ENCODE assay signal across 8 cellular contexts in the genomic region with DNA sequence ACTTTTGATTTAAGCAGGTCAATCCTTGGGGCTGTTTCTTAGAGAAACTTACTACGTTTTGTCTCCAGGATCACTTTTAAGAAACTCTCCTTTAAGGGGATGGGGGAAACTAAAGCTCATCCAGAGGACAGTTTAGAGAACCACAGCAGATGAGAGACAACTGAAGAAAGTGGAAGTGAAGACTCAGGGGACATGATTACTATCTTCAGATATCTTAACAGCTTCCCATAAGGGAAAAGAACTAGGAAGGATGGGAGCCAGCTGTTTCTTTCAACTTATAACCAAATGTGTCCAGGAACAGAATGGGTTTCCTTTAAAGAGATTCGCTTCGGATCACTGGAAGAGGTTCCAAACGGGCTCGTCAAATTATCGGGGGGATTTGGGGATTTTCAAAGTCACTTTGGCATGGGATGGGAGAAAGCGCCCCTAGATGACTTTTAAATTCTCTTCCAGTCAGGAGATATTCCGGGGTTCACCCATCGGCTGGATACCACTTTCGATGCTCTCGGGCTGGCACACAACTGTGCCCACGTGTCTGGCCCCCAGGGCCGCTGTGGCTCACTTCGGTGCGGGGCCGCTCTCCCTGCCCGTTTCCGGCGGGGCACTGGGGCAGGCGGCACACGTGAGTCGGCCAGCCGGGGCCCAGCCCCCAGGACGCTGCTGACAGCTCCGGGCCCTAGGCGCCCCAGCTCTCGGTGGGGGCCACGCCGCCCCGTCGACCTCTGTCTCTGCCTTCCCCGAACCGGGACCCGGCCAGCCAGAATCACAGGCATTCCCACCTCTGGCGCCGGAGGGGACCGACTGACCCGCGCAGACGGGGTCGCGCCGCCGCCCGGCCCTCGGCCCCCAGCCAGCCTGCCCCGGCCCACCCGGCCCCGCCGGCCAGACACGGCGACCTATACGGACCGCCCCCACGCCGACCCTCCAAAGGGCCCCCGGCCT. TPM values are rescaled to one million over a fixed set of nuclear protein-coding genes. Genes with fewer than 3 reads are reported as not detected.
DNase-seq lines count a peak whose midpoint lies in the region; ATAC-seq and TF ChIP-seq lines count a peak whose summit lies in the region.

No MANE protein-coding gene starts in this region.

- H3K27ac ChIP-seq in 22Rv1 = peak overlapping the region; percentile 91
- H3K27ac ChIP-seq in suprapubic skin = peak overlapping the region; percentile 92

- H3K27me3 Mint-ChIP-seq in activated T-cell treated with anti-CD3 and anti-CD28 coated beads, Interleukin-2, amount 50 U/mL, for 72 hours (ENCODE audit: low read depth) = peaks cover 5% of the 10 kb centered on the region
- peaks cover 0 to 4% of the 10 kb centered on the region in 2 donors for H3K27me3 Mint-ChIP-seq in natural killer cell treated with Interleukin-12 subunit alpha and Interleukin-12 subunit beta and Interleukin-15 and Interleukin-18, amount 100 ng/mL, for 72 hours

- peak; percentile 58 for ATAC-seq in HG02981 (IDR thresholded peaks at IDR 0.05; ENCODE audit: unreplicated experiment)
- ATAC-seq in activated T-cell treated with anti-CD3 and anti-CD28 coated beads, Interleukin-2, amount 50 U/mL, for 72 hours (replicated peaks in 1 of 2) = peak; percentile 71 to 74
- peak; percentile 77 to 80 for ATAC-seq in natural killer cell treated with Interleukin-12 subunit alpha and Interleukin-12 subunit beta and Interleukin-15 and Interleukin-18, amount 100 ng/mL, for 72 hours

- H3K9ac ChIP-seq in NT2/D1 (ENCODE audit: insufficient read length, low read depth) = peak overlapping the region; percentile 80

- H3K4me1 ChIP-seq in NT2/D1 (ENCODE audit: insufficient read depth, insufficient read length) (peaks cover 5% of the 10 kb centered on the region), suprapubic skin (peaks cover 23% of the 10 kb centered on the region)

- H3K4me3 ChIP-seq in NT2/D1 (ENCODE audit: insufficient read length, low read depth) (peak overlapping the region; percentile 65), fibroblast of mammary gland (ENCODE audit: control insufficient read depth, low read depth, low read length) (peak overlapping the region; percentile 50), suprapubic skin (peak overlapping the region; percentile 76)

- no peaks in the 10 kb centered on the region for H3K9me3 Mint-ChIP-seq in activated T-cell treated with anti-CD3 and anti-CD28 coated beads, Interleukin-2, amount 50 U/mL, for 72 hours
- no peaks in the 10 kb centered on the region for H3K9me3 Mint-ChIP-seq in natural killer cell treated with Interleukin-12 subunit alpha and Interleukin-12 subunit beta and Interleukin-15 and Interleukin-18, amount 100 ng/mL, for 72 hours

- peak overlapping the region; percentile 77 to 83 for H3K4me3 Mint-ChIP-seq in activated T-cell treated with anti-CD3 and anti-CD28 coated beads, Interleukin-2, amount 50 U/mL, for 72 hours
- H3K4me3 Mint-ChIP-seq in natural killer cell treated with Interleukin-12 subunit alpha and Interleukin-12 subunit beta and Interleukin-15 and Interleukin-18, amount 100 ng/mL, for 72 hours = peak overlapping the region; percentile 91

- in situ Hi-C loops in GM13977 (cut with MboI; ENCODE audit: low pct_unique_long_range_greater_than_20kb, low sequenced_read_pairs, unreplicated experiment) = no loop called here

- no peak for TF ChIP-seq CTCF in 22Rv1 (IDR thresholded peaks at IDR 0.05)
- TF ChIP-seq CTCF in GM13977 (IDR thresholded peaks at IDR 0.05; ENCODE audit: extremely low read depth, insufficient read depth, missing control alignments) = no peak
- TF ChIP-seq CTCF in fibroblast of mammary gland (conservative IDR thresholded peaks at IDR 0.05; ENCODE audit: control insufficient read depth, insufficient read depth, low read depth, low read length) = no peak
- TF ChIP-seq CTCF in suprapubic skin (IDR thresholded peaks at IDR 0.05) = no peak

- H3K36me3 Mint-ChIP-seq in activated T-cell treated with anti-CD3 and anti-CD28 coated beads, Interleukin-2, amount 50 U/mL, for 72 hours (ENCODE audit: insufficient read depth in 2 of 2) = peaks cover 0 to 2% of the 10 kb centered on the region in 2 donors
- no peaks in the 10 kb centered on the region for H3K36me3 Mint-ChIP-seq in natural killer cell treated with Interleukin-12 subunit alpha and Interleukin-12 subunit beta and Interleukin-15 and Interleukin-18, amount 100 ng/mL, for 72 hours

- 8% methylated on average over 12 of the region's 57 CpGs for WGBS in suprapubic skin

- no peaks in the 10 kb centered on the region for H3K36me3 ChIP-seq in NT2/D1 (ENCODE audit: insufficient read depth, insufficient read length, low read length)
- no peaks in the 10 kb centered on the region for H3K36me3 ChIP-seq in suprapubic skin

- peaks cover 23% of the 10 kb centered on the region for H3K4me1 Mint-ChIP-seq in activated T-cell treated with anti-CD3 and anti-CD28 coated beads, Interleukin-2, amount 50 U/mL, for 72 hours (ENCODE audit: low read depth)
- H3K4me1 Mint-ChIP-seq in natural killer cell treated with Interleukin-12 subunit alpha and Interleukin-12 subunit beta and Interleukin-15 and Interleukin-18, amount 100 ng/mL, for 72 hours (ENCODE audit: low read depth in 2 of 2) = peaks cover 11 to 16% of the 10 kb centered on the region in 2 donors

- TF ChIP-seq POLR2A in suprapubic skin (IDR thresholded peaks at IDR 0.05) = no peak

- TF ChIP-seq EP300 in suprapubic skin (IDR thresholded peaks at IDR 0.05) = no peak

- peak overlapping the region; percentile 80 for H3K27ac Mint-ChIP-seq in activated T-cell treated with anti-CD3 and anti-CD28 coated beads, Interleukin-2, amount 50 U/mL, for 72 hours
- H3K27ac Mint-ChIP-seq in natural killer cell treated with Interleukin-12 subunit alpha and Interleukin-12 subunit beta and Interleukin-15 and Interleukin-18, amount 100 ng/mL, for 72 hours = peak overlapping the region; percentile 71 to 81

- peak; percentile 82 for DNase-seq in GM13977 (ENCODE audit: low spot score)
- no peak for DNase-seq in NT2/D1 (ENCODE audit: low read depth, low spot score)
- peak; percentile 62 to 72 for DNase-seq in activated T-cell treated with anti-CD3 and anti-CD28 coated beads, Interleukin-2, amount 50 U/mL, for 72 hours
- DNase-seq in fibroblast of mammary gland (ENCODE audit: low read depth) = peak; percentile 30
- DNase-seq in natural killer cell treated with Interleukin-12 subunit alpha and Interleukin-12 subunit beta and Interleukin-15 and Interleukin-18, amount 100 ng/mL, for 72 hours (ENCODE audit: low spot score) = peak; percentile 73
- peak in 1 of 2 donors; percentile 78 for DNase-seq in suprapubic skin (ENCODE audit: low spot score in 2 of 2)

- peaks cover 34% of the 10 kb centered on the region for H3K27me3 ChIP-seq in NT2/D1 (ENCODE audit: insufficient read depth, insufficient read length)
- no peaks in the 10 kb centered on the region for H3K27me3 ChIP-seq in suprapubic skin

- no peaks in the 10 kb centered on the region for H3K9me3 ChIP-seq in NT2/D1 (ENCODE audit: insufficient read depth, low read length)
- H3K9me3 ChIP-seq in suprapubic skin = no peaks in the 10 kb centered on the region

RNA-seq across cellular contexts. Expression of a gene that starts 1.0 kb away (rescaled TPM):
- 10 to 100 TPM; 28.5 to 28.8 TPM for total RNA-seq in activated T-cell treated with anti-CD3 and anti-CD28 coated beads, Interleukin-2, amount 50 U/mL, for 72 hours
- 10 to 100 TPM; 16.4 to 28.5 TPM for total RNA-seq in natural killer cell treated with Interleukin-12 subunit alpha and Interleukin-12 subunit beta and Interleukin-15 and Interleukin-18, amount 100 ng/mL, for 72 hours
- 10 to 100 TPM; 17.6 to 48.2 (median 21.8) TPM for total RNA-seq in suprapubic skin
